In the genomic region with DNA sequence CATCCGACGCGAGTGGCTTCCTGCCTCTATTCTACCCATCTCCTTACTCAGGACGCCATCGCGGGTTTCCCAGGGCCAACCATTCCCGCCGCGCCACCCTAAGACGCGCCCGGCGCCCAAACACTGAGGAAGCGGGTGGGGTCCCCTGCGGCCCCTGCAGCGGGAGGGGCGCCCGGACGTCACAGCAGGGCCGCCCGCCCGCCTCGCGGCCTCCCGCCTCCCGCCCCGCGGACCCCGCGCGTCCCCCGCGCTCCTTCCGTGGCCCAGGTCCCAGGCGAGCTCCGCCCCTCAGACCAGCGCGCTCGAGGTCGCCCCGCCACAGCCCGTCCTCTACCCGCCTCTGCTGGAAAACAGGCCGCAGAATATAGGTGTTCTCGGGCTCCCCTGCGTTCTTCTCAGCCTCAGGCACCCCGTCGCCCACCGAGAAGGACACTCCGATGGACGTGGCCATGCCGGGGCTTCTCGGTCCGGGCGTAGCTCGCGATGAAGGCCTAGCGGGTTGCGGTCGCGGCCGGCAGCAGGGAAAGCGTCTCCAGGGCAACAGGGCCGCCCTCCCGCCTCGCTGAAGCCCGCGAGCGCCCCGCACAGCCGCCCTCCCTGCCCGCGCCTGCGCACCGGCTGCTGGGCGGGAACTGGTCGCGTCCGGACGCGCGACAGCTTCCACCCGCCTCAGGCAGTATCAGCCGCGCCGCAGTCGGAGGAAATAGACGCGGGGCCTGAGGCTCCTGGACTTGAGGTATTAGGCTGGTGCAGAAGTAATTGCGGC, we compare ENCODE assay signal across 8 cellular contexts. TPM values are rescaled to one million over a fixed set of nuclear protein-coding genes. Genes with fewer than 3 reads are reported as not detected.
DNase-seq lines count a peak whose midpoint lies in the region; ATAC-seq and TF ChIP-seq lines count a peak whose summit lies in the region.

A gene (minus strand): TSS at position 539 of the 766 bp plus-strand sequence. CDS start 88 bp downstream, at position 451.

- H3K36me3 Mint-ChIP-seq in chondrocyte (ENCODE audit: low read depth) = peaks cover 4% of the 10 kb centered on the region

- peak within 1 kb of the TSS; percentile 95 for H3K27ac Mint-ChIP-seq in chondrocyte (ENCODE audit: unreplicated experiment)

- peak within 1 kb of the TSS; percentile 93 for H3K4me3 Mint-ChIP-seq in chondrocyte (ENCODE audit: unreplicated experiment)

- ATAC-seq in GM19035 (IDR thresholded peaks at IDR 0.05; ENCODE audit: unreplicated experiment) (peak; percentile 86), HG03342 (IDR thresholded peaks at IDR 0.05; ENCODE audit: unreplicated experiment) (peak; percentile 87)

- no peaks in the 10 kb centered on the region for H3K9me3 Mint-ChIP-seq in chondrocyte (ENCODE audit: low read depth)

- no peaks in the 10 kb centered on the region for H3K27me3 Mint-ChIP-seq in chondrocyte (ENCODE audit: low read depth)

- no peak for TF ChIP-seq CTCF in chondrocyte (IDR thresholded peaks at IDR 0.05)

- DNase-seq in AG20443 (ENCODE audit: low spot score) = peak; percentile 100
- DNase-seq in NCI-H446 treated with DMSO at 0.1 percent for 48 hours (lab: John Stamatoyannopoulos, UW) = peak; percentile 87
- peak; percentile 79 for DNase-seq in activated CD4-positive, alpha-beta T cell treated with anti-CD3 and anti-CD28 coated beads for 1 hour
- peak; percentile 96 for DNase-seq in chondrocyte (ENCODE audit: low spot score)
- DNase-seq in stimulated activated CD4-positive, alpha-beta T cell treated with anti-CD3 and anti-CD28 coated beads, Interleukin-1b, Interleukin-23, amount 100 ng/mL, for 24 hours (ENCODE audit: low read depth in 4 of 4, low spot score in 1 of 4) = peak; percentile 65 to 82 (median 71)

- H3K4me1 Mint-ChIP-seq in chondrocyte (ENCODE audit: low read depth) = peaks cover 6% of the 10 kb centered on the region

- H3K27me3 ChIP-seq in layer of hippocampus (ENCODE audit: control insufficient read depth, insufficient read depth, low read length) = no peaks in the 10 kb centered on the region

- peak within 1 kb of the TSS; percentile 91 for H3K27ac ChIP-seq in layer of hippocampus (ENCODE audit: low read depth, low read length)

RNA-seq across cellular contexts. Expression of the gene that starts here (rescaled TPM):
- total RNA-seq in chondrocyte = 10.6 to 19.5 TPM (median 12.1 TPM) in 3 replicates

Comparison
In these comparisons a context has a peak if more than half of its experiments do, and no peak if none do; other contexts are left out.
1. Peak in every context shown above with its lines: DNase-seq, ATAC-seq and H3K27ac ChIP-seq.